Comparison of ENCODE assay signal across 1 cellular context in the genomic region with DNA sequence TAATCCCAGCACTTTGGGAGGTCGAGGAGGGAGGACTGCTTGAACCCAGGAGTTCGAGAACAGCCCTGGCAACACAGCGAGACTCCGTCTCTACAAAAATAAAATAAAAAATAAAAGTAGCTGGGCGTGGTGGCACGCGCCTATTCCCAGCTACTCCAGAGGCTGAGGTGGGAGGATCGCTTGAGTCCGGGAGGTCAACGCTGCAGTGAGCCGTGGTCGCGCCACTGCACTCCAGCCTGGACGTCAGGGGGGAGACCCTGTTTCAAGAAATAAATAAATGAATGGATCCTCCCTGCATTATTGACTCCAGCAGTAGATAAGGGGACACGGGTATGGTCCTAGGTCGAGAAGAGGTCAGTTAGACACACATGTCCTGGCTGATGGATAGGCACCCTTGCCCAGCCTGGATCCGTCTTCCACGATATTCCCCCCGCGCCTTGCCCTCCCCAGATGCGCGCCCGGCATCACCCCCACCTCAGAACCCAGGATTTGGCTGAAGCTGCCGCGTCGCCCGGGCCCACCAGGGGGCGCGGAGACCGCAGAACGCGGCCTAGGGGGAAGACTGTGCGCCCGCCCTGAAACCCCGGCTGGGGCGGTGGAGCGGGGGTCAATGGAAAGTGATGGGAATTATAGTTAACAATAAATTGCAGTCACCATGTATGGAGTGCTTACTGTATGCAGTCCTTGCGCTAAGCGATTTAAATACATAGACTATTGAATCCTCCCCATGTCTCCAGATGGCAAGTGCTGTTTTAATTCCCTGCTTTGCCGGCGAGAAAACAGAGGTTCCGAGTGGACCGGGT.
TF ChIP-seq lines count a peak whose summit lies in the region.

No MANE protein-coding gene starts in this region.

TF ChIP-seq in HepG2, 621 proteins besides CTCF, POLR2A, EP300 and RAD21 (continued from another document and continues in another):
- TF ChIP-seq, protein P1, sequence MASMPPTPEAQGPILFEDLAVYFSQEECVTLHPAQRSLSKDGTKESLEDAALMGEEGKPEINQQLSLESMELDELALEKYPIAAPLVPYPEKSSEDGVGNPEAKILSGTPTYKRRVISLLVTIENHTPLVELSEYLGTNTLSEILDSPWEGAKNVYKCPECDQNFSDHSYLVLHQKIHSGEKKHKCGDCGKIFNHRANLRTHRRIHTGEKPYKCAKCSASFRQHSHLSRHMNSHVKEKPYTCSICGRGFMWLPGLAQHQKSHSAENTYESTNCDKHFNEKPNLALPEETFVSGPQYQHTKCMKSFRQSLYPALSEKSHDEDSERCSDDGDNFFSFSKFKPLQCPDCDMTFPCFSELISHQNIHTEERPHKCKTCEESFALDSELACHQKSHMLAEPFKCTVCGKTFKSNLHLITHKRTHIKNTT (CRISPR knock-in tag; IDR thresholded peaks at IDR 0.05) = no peak
- no peak for TF ChIP-seq RCOR2 (CRISPR knock-in tag; IDR thresholded peaks at IDR 0.05)
- peak; percentile 51; the same call in 1 of the 2 replicates for TF ChIP-seq TARDBP (CRISPR knock-in tag; IDR thresholded peaks at IDR 0.05)
- TF ChIP-seq, protein P2, sequence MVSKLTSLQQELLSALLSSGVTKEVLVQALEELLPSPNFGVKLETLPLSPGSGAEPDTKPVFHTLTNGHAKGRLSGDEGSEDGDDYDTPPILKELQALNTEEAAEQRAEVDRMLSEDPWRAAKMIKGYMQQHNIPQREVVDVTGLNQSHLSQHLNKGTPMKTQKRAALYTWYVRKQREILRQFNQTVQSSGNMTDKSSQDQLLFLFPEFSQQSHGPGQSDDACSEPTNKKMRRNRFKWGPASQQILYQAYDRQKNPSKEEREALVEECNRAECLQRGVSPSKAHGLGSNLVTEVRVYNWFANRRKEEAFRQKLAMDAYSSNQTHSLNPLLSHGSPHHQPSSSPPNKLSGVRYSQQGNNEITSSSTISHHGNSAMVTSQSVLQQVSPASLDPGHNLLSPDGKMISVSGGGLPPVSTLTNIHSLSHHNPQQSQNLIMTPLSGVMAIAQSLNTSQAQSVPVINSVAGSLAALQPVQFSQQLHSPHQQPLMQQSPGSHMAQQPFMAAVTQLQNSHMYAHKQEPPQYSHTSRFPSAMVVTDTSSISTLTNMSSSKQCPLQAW (CRISPR knock-in tag; IDR thresholded peaks at IDR 0.05) = peak; percentile 76
- no peak for TF ChIP-seq NFE2L2 (IDR thresholded peaks at IDR 0.05; ENCODE audit: low read length)
- TF ChIP-seq PREB (CRISPR knock-in tag; IDR thresholded peaks at IDR 0.05) = no peak
- no peak for TF ChIP-seq SIN3B (IDR thresholded peaks at IDR 0.05; ENCODE audit: low read length)
- TF ChIP-seq ZNF430 (CRISPR knock-in tag; IDR thresholded peaks at IDR 0.05) = no peak
- no peak for TF ChIP-seq ZNF775 (CRISPR knock-in tag; IDR thresholded peaks at IDR 0.05; ENCODE audit: borderline replicate concordance)
- TF ChIP-seq ISX (CRISPR knock-in tag; conservative IDR thresholded peaks at IDR 0.05) = no peak
- TF ChIP-seq MATR3 (CRISPR knock-in tag; IDR thresholded peaks at IDR 0.05) = no peak
- TF ChIP-seq YEATS2 (CRISPR knock-in tag; IDR thresholded peaks at IDR 0.05; ENCODE audit: borderline replicate concordance) = 0 out of 2 replicates have a peak, but pooled peaks have one; percentile 25
- no peak; the same call in 1 of the 2 replicates for TF ChIP-seq GATAD2A (CRISPR knock-in tag; IDR thresholded peaks at IDR 0.05)
- no peak for TF ChIP-seq E2F2 (CRISPR knock-in tag; IDR thresholded peaks at IDR 0.05; ENCODE audit: borderline replicate concordance)
- no peak for TF ChIP-seq ZBTB1 (CRISPR knock-in tag; IDR thresholded peaks at IDR 0.05; ENCODE audit: borderline replicate concordance)
- TF ChIP-seq, protein P3, sequence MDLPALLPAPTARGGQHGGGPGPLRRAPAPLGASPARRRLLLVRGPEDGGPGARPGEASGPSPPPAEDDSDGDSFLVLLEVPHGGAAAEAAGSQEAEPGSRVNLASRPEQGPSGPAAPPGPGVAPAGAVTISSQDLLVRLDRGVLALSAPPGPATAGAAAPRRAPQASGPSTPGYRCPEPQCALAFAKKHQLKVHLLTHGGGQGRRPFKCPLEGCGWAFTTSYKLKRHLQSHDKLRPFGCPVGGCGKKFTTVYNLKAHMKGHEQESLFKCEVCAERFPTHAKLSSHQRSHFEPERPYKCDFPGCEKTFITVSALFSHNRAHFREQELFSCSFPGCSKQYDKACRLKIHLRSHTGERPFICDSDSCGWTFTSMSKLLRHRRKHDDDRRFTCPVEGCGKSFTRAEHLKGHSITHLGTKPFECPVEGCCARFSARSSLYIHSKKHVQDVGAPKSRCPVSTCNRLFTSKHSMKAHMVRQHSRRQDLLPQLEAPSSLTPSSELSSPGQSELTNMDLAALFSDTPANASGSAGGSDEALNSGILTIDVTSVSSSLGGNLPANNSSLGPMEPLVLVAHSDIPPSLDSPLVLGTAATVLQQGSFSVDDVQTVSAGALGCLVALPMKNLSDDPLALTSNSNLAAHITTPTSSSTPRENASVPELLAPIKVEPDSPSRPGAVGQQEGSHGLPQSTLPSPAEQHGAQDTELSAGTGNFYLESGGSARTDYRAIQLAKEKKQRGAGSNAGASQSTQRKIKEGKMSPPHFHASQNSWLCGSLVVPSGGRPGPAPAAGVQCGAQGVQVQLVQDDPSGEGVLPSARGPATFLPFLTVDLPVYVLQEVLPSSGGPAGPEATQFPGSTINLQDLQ (CRISPR knock-in tag; IDR thresholded peaks at IDR 0.05) = no peak
- TF ChIP-seq ZBTB46 (CRISPR knock-in tag; IDR thresholded peaks at IDR 0.05; ENCODE audit: borderline replicate concordance) = no peak
- no peak for TF ChIP-seq ZNF256 (CRISPR knock-in tag; conservative IDR thresholded peaks at IDR 0.05)
- no peak for TF ChIP-seq SMARCE1 (IDR thresholded peaks at IDR 0.05; ENCODE audit: borderline replicate concordance)
- no peak for TF ChIP-seq SETDB1 (CRISPR knock-in tag; IDR thresholded peaks at IDR 0.05; ENCODE audit: borderline replicate concordance)
- TF ChIP-seq ZFX (CRISPR knock-in tag; IDR thresholded peaks at IDR 0.05; ENCODE audit: low read depth) = peak; percentile 72
- no peak for TF ChIP-seq JUNB (CRISPR knock-in tag; IDR thresholded peaks at IDR 0.05; ENCODE audit: borderline replicate concordance)
- no peak for TF ChIP-seq GATA4 (IDR thresholded peaks at IDR 0.05; ENCODE audit: borderline replicate concordance, low read depth)
- TF ChIP-seq NCOA5 (CRISPR knock-in tag; IDR thresholded peaks at IDR 0.05) = no peak
- peak; percentile 58; the same call in 1 of the 2 replicates for TF ChIP-seq ZNF17 (CRISPR knock-in tag; IDR thresholded peaks at IDR 0.05)
- no peak for TF ChIP-seq ZNF749 (CRISPR knock-in tag; IDR thresholded peaks at IDR 0.05; ENCODE audit: borderline replicate concordance)
- TF ChIP-seq ZFP82 (CRISPR knock-in tag; IDR thresholded peaks at IDR 0.05; ENCODE audit: borderline replicate concordance) = no peak
- no peak for TF ChIP-seq HDAC1 (CRISPR knock-in tag; IDR thresholded peaks at IDR 0.05)
- TF ChIP-seq NFKB2 (CRISPR knock-in tag; IDR thresholded peaks at IDR 0.05; ENCODE audit: borderline replicate concordance) = no peak
- 0 out of 2 replicates have a peak, but pooled peaks have one; percentile 24 for TF ChIP-seq SSRP1 (CRISPR knock-in tag; IDR thresholded peaks at IDR 0.05)
- TF ChIP-seq ZNF24 (IDR thresholded peaks at IDR 0.05) = no peak
- TF ChIP-seq, protein P4, sequence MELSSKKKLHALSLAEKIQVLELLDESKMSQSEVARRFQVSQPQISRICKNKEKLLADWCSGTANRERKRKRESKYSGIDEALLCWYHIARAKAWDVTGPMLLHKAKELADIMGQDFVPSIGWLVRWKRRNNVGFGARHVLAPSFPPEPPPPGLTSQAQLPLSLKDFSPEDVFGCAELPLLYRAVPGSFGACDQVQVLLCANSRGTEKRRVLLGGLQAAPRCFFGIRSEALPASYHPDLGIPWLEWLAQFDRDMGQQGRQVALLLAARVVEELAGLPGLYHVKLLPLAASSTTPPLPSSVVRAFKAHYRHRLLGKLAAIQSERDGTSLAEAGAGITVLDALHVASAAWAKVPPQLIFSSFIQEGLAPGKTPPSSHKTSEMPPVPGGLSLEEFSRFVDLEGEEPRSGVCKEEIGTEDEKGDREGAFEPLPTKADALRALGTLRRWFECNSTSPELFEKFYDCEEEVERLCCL (CRISPR knock-in tag; IDR thresholded peaks at IDR 0.05; ENCODE audit: borderline replicate concordance) = no peak
- no peak for TF ChIP-seq SCMH1 (CRISPR knock-in tag; IDR thresholded peaks at IDR 0.05; ENCODE audit: borderline replicate concordance)
- TF ChIP-seq KLF9 (CRISPR knock-in tag; IDR thresholded peaks at IDR 0.05; ENCODE audit: low read depth) = no peak
- TF ChIP-seq, protein P5, sequence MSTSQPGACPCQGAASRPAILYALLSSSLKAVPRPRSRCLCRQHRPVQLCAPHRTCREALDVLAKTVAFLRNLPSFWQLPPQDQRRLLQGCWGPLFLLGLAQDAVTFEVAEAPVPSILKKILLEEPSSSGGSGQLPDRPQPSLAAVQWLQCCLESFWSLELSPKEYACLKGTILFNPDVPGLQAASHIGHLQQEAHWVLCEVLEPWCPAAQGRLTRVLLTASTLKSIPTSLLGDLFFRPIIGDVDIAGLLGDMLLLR (CRISPR knock-in tag; IDR thresholded peaks at IDR 0.05) = no peak
- no peak for TF ChIP-seq ATAD3A (CRISPR knock-in tag; IDR thresholded peaks at IDR 0.05)
- no peak for TF ChIP-seq ZBTB38 (CRISPR knock-in tag; IDR thresholded peaks at IDR 0.05)
- no peak for TF ChIP-seq FOXM1 (CRISPR knock-in tag; IDR thresholded peaks at IDR 0.05)
- peak; percentile 38; the same call in 1 of the 2 replicates for TF ChIP-seq SAP130 (CRISPR knock-in tag; IDR thresholded peaks at IDR 0.05; ENCODE audit: low read depth)
- TF ChIP-seq HCFC1 (IDR thresholded peaks at IDR 0.05; ENCODE audit: low read depth, low read length) = no peak
- no peak for TF ChIP-seq SOX6 (IDR thresholded peaks at IDR 0.05)
- no peak for TF ChIP-seq SOX6 (CRISPR knock-in tag; IDR thresholded peaks at IDR 0.05)
- TF ChIP-seq, protein P6, sequence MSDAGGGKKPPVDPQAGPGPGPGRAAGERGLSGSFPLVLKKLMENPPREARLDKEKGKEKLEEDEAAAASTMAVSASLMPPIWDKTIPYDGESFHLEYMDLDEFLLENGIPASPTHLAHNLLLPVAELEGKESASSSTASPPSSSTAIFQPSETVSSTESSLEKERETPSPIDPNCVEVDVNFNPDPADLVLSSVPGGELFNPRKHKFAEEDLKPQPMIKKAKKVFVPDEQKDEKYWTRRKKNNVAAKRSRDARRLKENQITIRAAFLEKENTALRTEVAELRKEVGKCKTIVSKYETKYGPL (CRISPR knock-in tag; IDR thresholded peaks at IDR 0.05) = no peak
- TF ChIP-seq, protein P7, sequence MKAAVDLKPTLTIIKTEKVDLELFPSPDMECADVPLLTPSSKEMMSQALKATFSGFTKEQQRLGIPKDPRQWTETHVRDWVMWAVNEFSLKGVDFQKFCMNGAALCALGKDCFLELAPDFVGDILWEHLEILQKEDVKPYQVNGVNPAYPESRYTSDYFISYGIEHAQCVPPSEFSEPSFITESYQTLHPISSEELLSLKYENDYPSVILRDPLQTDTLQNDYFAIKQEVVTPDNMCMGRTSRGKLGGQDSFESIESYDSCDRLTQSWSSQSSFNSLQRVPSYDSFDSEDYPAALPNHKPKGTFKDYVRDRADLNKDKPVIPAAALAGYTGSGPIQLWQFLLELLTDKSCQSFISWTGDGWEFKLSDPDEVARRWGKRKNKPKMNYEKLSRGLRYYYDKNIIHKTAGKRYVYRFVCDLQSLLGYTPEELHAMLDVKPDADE (CRISPR knock-in tag; IDR thresholded peaks at IDR 0.05) = no peak
- TF ChIP-seq RELA (CRISPR knock-in tag; IDR thresholded peaks at IDR 0.05) = no peak
- TF ChIP-seq, protein P8, sequence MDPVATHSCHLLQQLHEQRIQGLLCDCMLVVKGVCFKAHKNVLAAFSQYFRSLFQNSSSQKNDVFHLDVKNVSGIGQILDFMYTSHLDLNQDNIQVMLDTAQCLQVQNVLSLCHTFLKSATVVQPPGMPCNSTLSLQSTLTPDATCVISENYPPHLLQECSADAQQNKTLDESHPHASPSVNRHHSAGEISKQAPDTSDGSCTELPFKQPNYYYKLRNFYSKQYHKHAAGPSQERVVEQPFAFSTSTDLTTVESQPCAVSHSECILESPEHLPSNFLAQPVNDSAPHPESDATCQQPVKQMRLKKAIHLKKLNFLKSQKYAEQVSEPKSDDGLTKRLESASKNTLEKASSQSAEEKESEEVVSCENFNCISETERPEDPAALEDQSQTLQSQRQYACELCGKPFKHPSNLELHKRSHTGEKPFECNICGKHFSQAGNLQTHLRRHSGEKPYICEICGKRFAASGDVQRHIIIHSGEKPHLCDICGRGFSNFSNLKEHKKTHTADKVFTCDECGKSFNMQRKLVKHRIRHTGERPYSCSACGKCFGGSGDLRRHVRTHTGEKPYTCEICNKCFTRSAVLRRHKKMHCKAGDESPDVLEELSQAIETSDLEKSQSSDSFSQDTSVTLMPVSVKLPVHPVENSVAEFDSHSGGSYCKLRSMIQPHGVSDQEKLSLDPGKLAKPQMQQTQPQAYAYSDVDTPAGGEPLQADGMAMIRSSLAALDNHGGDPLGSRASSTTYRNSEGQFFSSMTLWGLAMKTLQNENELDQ (CRISPR knock-in tag; IDR thresholded peaks at IDR 0.05; ENCODE audit: borderline replicate concordance) = no peak
- no peak for TF ChIP-seq MAFK (conservative IDR thresholded peaks at IDR 0.05 in 1 of 2, IDR thresholded peaks at IDR 0.05 in 1 of 2; ENCODE audit: low read length in 2 of 2)
- TF ChIP-seq ZNF891 (CRISPR knock-in tag; IDR thresholded peaks at IDR 0.05) = no peak
- peak; percentile 99 for TF ChIP-seq ZKSCAN8 (CRISPR knock-in tag; IDR thresholded peaks at IDR 0.05; ENCODE audit: borderline replicate concordance)
- TF ChIP-seq TCF7 (IDR thresholded peaks at IDR 0.05; ENCODE audit: low read depth) = no peak
